In the genomic region with DNA sequence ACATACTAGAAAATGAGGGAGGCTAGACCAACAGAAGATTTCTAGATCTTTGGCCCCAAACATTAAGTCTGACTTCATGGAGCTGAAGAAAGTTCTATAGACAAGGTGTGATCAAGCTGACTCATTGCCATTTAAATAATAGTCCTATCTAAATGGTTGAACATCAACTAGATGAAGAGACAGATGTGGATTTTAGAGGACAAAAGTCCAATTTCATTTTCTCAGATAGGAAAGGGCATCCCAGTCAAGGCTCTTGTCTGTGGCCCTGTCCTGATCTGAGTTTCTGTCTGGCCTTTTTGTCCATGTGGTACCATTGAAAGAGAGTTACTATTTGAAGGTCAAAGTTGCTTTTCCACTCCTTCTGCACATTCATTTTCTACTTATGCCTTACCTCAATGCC, we compare ENCODE assay signal across 1 cellular context.
TF ChIP-seq lines count a peak whose summit lies in the region.

No MANE protein-coding gene starts in this region.

TF ChIP-seq in HepG2, 621 proteins besides CTCF, POLR2A, EP300 and RAD21 (continued from another document and continues in another):
- TF ChIP-seq, protein P1, sequence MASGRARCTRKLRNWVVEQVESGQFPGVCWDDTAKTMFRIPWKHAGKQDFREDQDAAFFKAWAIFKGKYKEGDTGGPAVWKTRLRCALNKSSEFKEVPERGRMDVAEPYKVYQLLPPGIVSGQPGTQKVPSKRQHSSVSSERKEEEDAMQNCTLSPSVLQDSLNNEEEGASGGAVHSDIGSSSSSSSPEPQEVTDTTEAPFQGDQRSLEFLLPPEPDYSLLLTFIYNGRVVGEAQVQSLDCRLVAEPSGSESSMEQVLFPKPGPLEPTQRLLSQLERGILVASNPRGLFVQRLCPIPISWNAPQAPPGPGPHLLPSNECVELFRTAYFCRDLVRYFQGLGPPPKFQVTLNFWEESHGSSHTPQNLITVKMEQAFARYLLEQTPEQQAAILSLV (CRISPR knock-in tag; IDR thresholded peaks at IDR 0.05; ENCODE audit: borderline replicate concordance) = no peak
- TF ChIP-seq, protein P2, sequence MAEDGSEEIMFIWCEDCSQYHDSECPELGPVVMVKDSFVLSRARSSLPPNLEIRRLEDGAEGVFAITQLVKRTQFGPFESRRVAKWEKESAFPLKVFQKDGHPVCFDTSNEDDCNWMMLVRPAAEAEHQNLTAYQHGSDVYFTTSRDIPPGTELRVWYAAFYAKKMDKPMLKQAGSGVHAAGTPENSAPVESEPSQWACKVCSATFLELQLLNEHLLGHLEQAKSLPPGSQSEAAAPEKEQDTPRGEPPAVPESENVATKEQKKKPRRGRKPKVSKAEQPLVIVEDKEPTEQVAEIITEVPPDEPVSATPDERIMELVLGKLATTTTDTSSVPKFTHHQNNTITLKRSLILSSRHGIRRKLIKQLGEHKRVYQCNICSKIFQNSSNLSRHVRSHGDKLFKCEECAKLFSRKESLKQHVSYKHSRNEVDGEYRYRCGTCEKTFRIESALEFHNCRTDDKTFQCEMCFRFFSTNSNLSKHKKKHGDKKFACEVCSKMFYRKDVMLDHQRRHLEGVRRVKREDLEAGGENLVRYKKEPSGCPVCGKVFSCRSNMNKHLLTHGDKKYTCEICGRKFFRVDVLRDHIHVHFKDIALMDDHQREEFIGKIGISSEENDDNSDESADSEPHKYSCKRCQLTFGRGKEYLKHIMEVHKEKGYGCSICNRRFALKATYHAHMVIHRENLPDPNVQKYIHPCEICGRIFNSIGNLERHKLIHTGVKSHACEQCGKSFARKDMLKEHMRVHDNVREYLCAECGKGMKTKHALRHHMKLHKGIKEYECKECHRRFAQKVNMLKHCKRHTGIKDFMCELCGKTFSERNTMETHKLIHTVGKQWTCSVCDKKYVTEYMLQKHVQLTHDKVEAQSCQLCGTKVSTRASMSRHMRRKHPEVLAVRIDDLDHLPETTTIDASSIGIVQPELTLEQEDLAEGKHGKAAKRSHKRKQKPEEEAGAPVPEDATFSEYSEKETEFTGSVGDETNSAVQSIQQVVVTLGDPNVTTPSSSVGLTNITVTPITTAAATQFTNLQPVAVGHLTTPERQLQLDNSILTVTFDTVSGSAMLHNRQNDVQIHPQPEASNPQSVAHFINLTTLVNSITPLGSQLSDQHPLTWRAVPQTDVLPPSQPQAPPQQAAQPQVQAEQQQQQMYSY (CRISPR knock-in tag; IDR thresholded peaks at IDR 0.05) = no peak
- TF ChIP-seq, protein P3, sequence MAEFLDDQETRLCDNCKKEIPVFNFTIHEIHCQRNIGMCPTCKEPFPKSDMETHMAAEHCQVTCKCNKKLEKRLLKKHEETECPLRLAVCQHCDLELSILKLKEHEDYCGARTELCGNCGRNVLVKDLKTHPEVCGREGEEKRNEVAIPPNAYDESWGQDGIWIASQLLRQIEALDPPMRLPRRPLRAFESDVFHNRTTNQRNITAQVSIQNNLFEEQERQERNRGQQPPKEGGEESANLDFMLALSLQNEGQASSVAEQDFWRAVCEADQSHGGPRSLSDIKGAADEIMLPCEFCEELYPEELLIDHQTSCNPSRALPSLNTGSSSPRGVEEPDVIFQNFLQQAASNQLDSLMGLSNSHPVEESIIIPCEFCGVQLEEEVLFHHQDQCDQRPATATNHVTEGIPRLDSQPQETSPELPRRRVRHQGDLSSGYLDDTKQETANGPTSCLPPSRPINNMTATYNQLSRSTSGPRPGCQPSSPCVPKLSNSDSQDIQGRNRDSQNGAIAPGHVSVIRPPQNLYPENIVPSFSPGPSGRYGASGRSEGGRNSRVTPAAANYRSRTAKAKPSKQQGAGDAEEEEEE (CRISPR knock-in tag; IDR thresholded peaks at IDR 0.05; ENCODE audit: borderline replicate concordance) = no peak
- TF ChIP-seq ATF7 (IDR thresholded peaks at IDR 0.05) (no peak), ATF7 (CRISPR knock-in tag; IDR thresholded peaks at IDR 0.05) (no peak), ZNF552 (CRISPR knock-in tag; IDR thresholded peaks at IDR 0.05; ENCODE audit: borderline replicate concordance) (no peak), HDAC6 (IDR thresholded peaks at IDR 0.05; ENCODE audit: low read depth, low read length) (no peak), TARDBP (CRISPR knock-in tag; IDR thresholded peaks at IDR 0.05) (no peak), RBM22 (optimal IDR thresholded peaks at IDR 0.05; ENCODE audit: low read length) (no peak), ZMYM4 (CRISPR knock-in tag; IDR thresholded peaks at IDR 0.05) (no peak), EEA1 (CRISPR knock-in tag; IDR thresholded peaks at IDR 0.05; ENCODE audit: borderline replicate concordance) (no peak), MIXL1 (CRISPR knock-in tag; IDR thresholded peaks at IDR 0.05) (no peak), ZNF883 (CRISPR knock-in tag; IDR thresholded peaks at IDR 0.05; ENCODE audit: not compliant biosample characterization) (no peak), FIP1L1 (IDR thresholded peaks at IDR 0.05; ENCODE audit: borderline replicate concordance, insufficient read depth, low read depth, low read length) (no peak), ZNF567 (CRISPR knock-in tag; IDR thresholded peaks at IDR 0.05; ENCODE audit: borderline replicate concordance) (no peak), RBAK (CRISPR knock-in tag; IDR thresholded peaks at IDR 0.05) (no peak), ZNF7 (CRISPR knock-in tag; IDR thresholded peaks at IDR 0.05) (no peak), NR2F6 (IDR thresholded peaks at IDR 0.05) (no peak), NR2F6 (CRISPR knock-in tag; IDR thresholded peaks at IDR 0.05) (peak; percentile 24; the same call in 1 of the 2 replicates), ZBTB7A (CRISPR knock-in tag; IDR thresholded peaks at IDR 0.05) (no peak), PHF8 (CRISPR knock-in tag; IDR thresholded peaks at IDR 0.05) (no peak), ZBTB42 (CRISPR knock-in tag; IDR thresholded peaks at IDR 0.05) (no peak), ATF1 (CRISPR knock-in tag; IDR thresholded peaks at IDR 0.05) (no peak), HDAC1 (CRISPR knock-in tag; IDR thresholded peaks at IDR 0.05) (no peak), U2AF1 (optimal IDR thresholded peaks at IDR 0.05; ENCODE audit: low read depth, low read length) (no peak), GATA4 (IDR thresholded peaks at IDR 0.05; ENCODE audit: borderline replicate concordance, low read depth) (no peak), GATAD2A (CRISPR knock-in tag; IDR thresholded peaks at IDR 0.05) (peak; percentile 33; the same call in 1 of the 2 replicates)
- TF ChIP-seq, protein P4, sequence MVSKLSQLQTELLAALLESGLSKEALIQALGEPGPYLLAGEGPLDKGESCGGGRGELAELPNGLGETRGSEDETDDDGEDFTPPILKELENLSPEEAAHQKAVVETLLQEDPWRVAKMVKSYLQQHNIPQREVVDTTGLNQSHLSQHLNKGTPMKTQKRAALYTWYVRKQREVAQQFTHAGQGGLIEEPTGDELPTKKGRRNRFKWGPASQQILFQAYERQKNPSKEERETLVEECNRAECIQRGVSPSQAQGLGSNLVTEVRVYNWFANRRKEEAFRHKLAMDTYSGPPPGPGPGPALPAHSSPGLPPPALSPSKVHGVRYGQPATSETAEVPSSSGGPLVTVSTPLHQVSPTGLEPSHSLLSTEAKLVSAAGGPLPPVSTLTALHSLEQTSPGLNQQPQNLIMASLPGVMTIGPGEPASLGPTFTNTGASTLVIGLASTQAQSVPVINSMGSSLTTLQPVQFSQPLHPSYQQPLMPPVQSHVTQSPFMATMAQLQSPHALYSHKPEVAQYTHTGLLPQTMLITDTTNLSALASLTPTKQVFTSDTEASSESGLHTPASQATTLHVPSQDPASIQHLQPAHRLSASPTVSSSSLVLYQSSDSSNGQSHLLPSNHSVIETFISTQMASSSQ (IDR thresholded peaks at IDR 0.05; ENCODE audit: low read depth) = no peak
- TF ChIP-seq, protein P4 (CRISPR knock-in tag; IDR thresholded peaks at IDR 0.05; ENCODE audit: borderline replicate concordance) = peak; percentile 37; the same call in 1 of the 2 replicates
- TF ChIP-seq, protein P5, sequence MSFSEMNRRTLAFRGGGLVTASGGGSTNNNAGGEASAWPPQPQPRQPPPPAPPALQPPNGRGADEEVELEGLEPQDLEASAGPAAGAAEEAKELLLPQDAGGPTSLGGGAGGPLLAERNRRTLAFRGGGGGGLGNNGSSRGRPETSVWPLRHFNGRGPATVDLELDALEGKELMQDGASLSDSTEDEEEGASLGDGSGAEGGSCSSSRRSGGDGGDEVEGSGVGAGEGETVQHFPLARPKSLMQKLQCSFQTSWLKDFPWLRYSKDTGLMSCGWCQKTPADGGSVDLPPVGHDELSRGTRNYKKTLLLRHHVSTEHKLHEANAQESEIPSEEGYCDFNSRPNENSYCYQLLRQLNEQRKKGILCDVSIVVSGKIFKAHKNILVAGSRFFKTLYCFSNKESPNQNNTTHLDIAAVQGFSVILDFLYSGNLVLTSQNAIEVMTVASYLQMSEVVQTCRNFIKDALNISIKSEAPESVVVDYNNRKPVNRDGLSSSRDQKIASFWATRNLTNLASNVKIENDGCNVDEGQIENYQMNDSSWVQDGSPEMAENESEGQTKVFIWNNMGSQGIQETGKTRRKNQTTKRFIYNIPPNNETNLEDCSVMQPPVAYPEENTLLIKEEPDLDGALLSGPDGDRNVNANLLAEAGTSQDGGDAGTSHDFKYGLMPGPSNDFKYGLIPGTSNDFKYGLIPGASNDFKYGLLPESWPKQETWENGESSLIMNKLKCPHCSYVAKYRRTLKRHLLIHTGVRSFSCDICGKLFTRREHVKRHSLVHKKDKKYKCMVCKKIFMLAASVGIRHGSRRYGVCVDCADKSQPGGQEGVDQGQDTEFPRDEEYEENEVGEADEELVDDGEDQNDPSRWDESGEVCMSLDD (CRISPR knock-in tag; IDR thresholded peaks at IDR 0.05; ENCODE audit: borderline replicate concordance) = no peak
- TF ChIP-seq, protein P6, sequence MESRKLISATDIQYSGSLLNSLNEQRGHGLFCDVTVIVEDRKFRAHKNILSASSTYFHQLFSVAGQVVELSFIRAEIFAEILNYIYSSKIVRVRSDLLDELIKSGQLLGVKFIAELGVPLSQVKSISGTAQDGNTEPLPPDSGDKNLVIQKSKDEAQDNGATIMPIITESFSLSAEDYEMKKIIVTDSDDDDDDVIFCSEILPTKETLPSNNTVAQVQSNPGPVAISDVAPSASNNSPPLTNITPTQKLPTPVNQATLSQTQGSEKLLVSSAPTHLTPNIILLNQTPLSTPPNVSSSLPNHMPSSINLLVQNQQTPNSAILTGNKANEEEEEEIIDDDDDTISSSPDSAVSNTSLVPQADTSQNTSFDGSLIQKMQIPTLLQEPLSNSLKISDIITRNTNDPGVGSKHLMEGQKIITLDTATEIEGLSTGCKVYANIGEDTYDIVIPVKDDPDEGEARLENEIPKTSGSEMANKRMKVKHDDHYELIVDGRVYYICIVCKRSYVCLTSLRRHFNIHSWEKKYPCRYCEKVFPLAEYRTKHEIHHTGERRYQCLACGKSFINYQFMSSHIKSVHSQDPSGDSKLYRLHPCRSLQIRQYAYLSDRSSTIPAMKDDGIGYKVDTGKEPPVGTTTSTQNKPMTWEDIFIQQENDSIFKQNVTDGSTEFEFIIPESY (CRISPR knock-in tag; IDR thresholded peaks at IDR 0.05) = no peak
- TF ChIP-seq, protein P7, sequence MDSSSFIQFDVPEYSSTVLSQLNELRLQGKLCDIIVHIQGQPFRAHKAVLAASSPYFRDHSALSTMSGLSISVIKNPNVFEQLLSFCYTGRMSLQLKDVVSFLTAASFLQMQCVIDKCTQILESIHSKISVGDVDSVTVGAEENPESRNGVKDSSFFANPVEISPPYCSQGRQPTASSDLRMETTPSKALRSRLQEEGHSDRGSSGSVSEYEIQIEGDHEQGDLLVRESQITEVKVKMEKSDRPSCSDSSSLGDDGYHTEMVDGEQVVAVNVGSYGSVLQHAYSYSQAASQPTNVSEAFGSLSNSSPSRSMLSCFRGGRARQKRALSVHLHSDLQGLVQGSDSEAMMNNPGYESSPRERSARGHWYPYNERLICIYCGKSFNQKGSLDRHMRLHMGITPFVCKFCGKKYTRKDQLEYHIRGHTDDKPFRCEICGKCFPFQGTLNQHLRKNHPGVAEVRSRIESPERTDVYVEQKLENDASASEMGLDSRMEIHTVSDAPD (CRISPR knock-in tag; IDR thresholded peaks at IDR 0.05) = no peak
- TF ChIP-seq, protein P8, sequence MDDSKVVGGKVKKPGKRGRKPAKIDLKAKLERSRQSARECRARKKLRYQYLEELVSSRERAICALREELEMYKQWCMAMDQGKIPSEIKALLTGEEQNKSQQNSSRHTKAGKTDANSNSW (CRISPR knock-in tag; IDR thresholded peaks at IDR 0.05; ENCODE audit: borderline replicate concordance) = no peak
- TF ChIP-seq, protein P9, sequence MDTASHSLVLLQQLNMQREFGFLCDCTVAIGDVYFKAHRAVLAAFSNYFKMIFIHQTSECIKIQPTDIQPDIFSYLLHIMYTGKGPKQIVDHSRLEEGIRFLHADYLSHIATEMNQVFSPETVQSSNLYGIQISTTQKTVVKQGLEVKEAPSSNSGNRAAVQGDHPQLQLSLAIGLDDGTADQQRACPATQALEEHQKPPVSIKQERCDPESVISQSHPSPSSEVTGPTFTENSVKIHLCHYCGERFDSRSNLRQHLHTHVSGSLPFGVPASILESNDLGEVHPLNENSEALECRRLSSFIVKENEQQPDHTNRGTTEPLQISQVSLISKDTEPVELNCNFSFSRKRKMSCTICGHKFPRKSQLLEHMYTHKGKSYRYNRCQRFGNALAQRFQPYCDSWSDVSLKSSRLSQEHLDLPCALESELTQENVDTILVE (CRISPR knock-in tag; IDR thresholded peaks at IDR 0.05) = no peak
- TF ChIP-seq, protein P10, sequence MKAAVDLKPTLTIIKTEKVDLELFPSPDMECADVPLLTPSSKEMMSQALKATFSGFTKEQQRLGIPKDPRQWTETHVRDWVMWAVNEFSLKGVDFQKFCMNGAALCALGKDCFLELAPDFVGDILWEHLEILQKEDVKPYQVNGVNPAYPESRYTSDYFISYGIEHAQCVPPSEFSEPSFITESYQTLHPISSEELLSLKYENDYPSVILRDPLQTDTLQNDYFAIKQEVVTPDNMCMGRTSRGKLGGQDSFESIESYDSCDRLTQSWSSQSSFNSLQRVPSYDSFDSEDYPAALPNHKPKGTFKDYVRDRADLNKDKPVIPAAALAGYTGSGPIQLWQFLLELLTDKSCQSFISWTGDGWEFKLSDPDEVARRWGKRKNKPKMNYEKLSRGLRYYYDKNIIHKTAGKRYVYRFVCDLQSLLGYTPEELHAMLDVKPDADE (CRISPR knock-in tag; IDR thresholded peaks at IDR 0.05) = no peak
